29 cellular contexts compared by ENCODE assay signal in the genomic region with DNA sequence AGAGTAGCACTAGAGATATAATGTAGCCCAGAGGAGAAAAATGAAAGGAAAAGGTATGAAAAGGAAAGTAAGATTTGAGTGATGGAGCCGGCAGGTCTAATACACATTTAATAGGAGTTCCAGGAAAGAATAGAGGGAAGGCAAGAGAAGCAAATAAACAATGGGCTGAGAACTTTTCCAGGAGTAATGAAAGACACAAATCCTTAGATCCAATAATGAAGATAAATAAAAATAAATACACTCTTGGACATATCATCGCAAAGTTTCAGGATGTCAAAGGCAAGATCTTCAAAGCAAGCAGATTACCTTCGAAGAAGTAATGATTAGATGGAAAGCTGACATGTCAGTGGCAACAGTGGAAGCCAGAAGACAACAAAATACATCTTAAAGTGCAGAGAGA.
"Had no signal": no experiment of that assay in that cellular context is flagged by ENCODE, and none has a peak within 500 bp of the region (broad histone marks: within the 10 kb centered on the region; RNA-seq: fewer than 3 reads in every experiment).

No MANE protein-coding gene starts in this region.

- H3K27ac ChIP-seq: stomach, suprapubic skin, testis, thoracic aorta, thyroid gland, tibial artery, tibial nerve, transverse colon, upper lobe of left lung, upper lobe of right lung, uterus, vagina had no signal

- FAIRE-seq: urothelium cell line had no signal

- DNase-seq: stimulated activated CD4-positive, alpha-beta T cell treated with anti-CD3 and anti-CD28 coated beads, Interleukin-2, amount 100 ng/mL, for 48 hours; stimulated activated CD4-positive, alpha-beta T cell treated with anti-CD3 and anti-CD28 coated beads, Interleukin-4, amount 100 ng/mL, for 1 hour; stimulated activated CD4-positive, alpha-beta T cell treated with anti-CD3 and anti-CD28 coated beads, Interleukin-4, amount 100 ng/mL, for 24 hours; stimulated activated CD4-positive, alpha-beta T cell treated with anti-CD3 and anti-CD28 coated beads, Interleukin-4, amount 100 ng/mL, for 4 hours; stimulated activated CD8-positive, alpha-beta memory T cell treated with anti-CD3 and anti-CD28 coated beads, Interleukin-4, amount 100 ng/mL, for 48 hours; stimulated activated naive B cell treated with anti-CD40 and anti-IgM and Interleukin-4, amounts not matched to agents 10 μg/mL and 1 μg/mL and 100 μg/mL, for 72 hours; stimulated activated naive CD4-positive, alpha-beta T cell; stimulated activated naive CD4-positive, alpha-beta T cell treated with Interleukin-2 at 50 U/mL for 16 hours; stimulated activated naive CD8-positive, alpha-beta T cell treated with anti-CD3 and anti-CD28 coated beads, Interleukin-15, amount 100 ng/mL, for 72 hours; stimulated activated naive CD8-positive, alpha-beta T cell treated with anti-CD3 and anti-CD28 coated beads, Interleukin-15, Interleukin-2, amounts not matched to agents 100 U/mL and 50 U/mL, for 24 hours; stomach; substantia nigra; testis; thyroid gland; tibial artery; transverse colon; trophoblast cell; upper lobe of left lung; upper lobe of right lung; uterus had no signal

- H3K27ac Mint-ChIP-seq: stimulated activated effector memory CD8-positive, alpha-beta T cell treated with anti-CD3 and anti-CD28 coated beads, Interleukin-12 subunit alpha, Interleukin-12 subunit beta, amount 100 ng/mL, for 72 hours; stimulated activated memory B cell treated with anti-CD40 and anti-IgM and Interleukin-4, amounts not matched to agents 10 μg/mL and 1 μg/mL and 100 μg/mL, for 72 hours; stimulated activated naive B cell treated with anti-CD40 and anti-IgM and Interleukin-4, amounts not matched to agents 10 μg/mL and 1 μg/mL and 100 μg/mL, for 72 hours; stimulated activated naive CD8-positive, alpha-beta T cell treated with anti-CD3 and anti-CD28 coated beads, Interleukin-15, amount 100 ng/mL, for 72 hours; stimulated activated naive CD8-positive, alpha-beta T cell treated with anti-CD3 and anti-CD28 coated beads, Interleukin-15, Interleukin-2, amounts not matched to agents 100 ng/mL and 50 ng/mL, for 24 hours; type B pancreatic cell had no signal

- H3K4me1 ChIP-seq: stomach, suprapubic skin, testis, thyroid gland, tibial artery, tibial nerve, upper lobe of left lung, upper lobe of right lung, uterus, vagina had no signal

- H3K9me3 ChIP-seq: suprapubic skin, testis, thyroid gland, transverse colon, uterus, vagina had no signal

- ATAC-seq: stimulated activated effector memory CD8-positive, alpha-beta T cell treated with anti-CD3 and anti-CD28 coated beads, Interleukin-12 subunit alpha, Interleukin-12 subunit beta, amount 100 ng/mL, for 72 hours; stimulated activated memory B cell treated with anti-CD40 and anti-IgM and Interleukin-4, amounts not matched to agents 10 μg/mL and 1 μg/mL and 100 μg/mL, for 72 hours; stimulated activated naive B cell treated with anti-CD40 and anti-IgM and Interleukin-4, amounts not matched to agents 10 μg/mL and 1 μg/mL and 100 μg/mL, for 72 hours; stimulated activated naive CD8-positive, alpha-beta T cell treated with anti-CD3 and anti-CD28 coated beads, Interleukin-15, amount 100 ng/mL, for 72 hours; stimulated activated naive CD8-positive, alpha-beta T cell treated with anti-CD3 and anti-CD28 coated beads, Interleukin-15, Interleukin-2, amounts not matched to agents 100 U/mL and 50 U/mL, for 24 hours; upper lobe of right lung had no signal

- H3K4me3 ChIP-seq: stomach, suprapubic skin, testis, thoracic aorta, thyroid gland, tibial artery, tibial nerve, transverse colon, upper lobe of left lung, upper lobe of right lung, uterus, vagina had no signal

- H3K27me3 Mint-ChIP-seq: stimulated activated naive B cell treated with anti-CD40 and anti-IgM and Interleukin-4, amounts not matched to agents 10 μg/mL and 1 μg/mL and 100 μg/mL, for 72 hours; stimulated activated naive CD8-positive, alpha-beta T cell treated with anti-CD3 and anti-CD28 coated beads, Interleukin-15, amount 100 ng/mL, for 72 hours; stimulated activated naive CD8-positive, alpha-beta T cell treated with anti-CD3 and anti-CD28 coated beads, Interleukin-15, Interleukin-2, amounts not matched to agents 100 ng/mL and 50 ng/mL, for 24 hours; type B pancreatic cell had no signal

- H3K36me3 Mint-ChIP-seq: stimulated activated effector memory CD8-positive, alpha-beta T cell treated with anti-CD3 and anti-CD28 coated beads, Interleukin-12 subunit alpha, Interleukin-12 subunit beta, amount 100 ng/mL, for 72 hours; stimulated activated memory B cell treated with anti-CD40 and anti-IgM and Interleukin-4, amounts not matched to agents 10 μg/mL and 1 μg/mL and 100 μg/mL, for 72 hours; type B pancreatic cell had no signal

- H3K4me3 Mint-ChIP-seq: stimulated activated effector memory CD8-positive, alpha-beta T cell treated with anti-CD3 and anti-CD28 coated beads, Interleukin-12 subunit alpha, Interleukin-12 subunit beta, amount 100 ng/mL, for 72 hours; stimulated activated memory B cell treated with anti-CD40 and anti-IgM and Interleukin-4, amounts not matched to agents 10 μg/mL and 1 μg/mL and 100 μg/mL, for 72 hours; stimulated activated naive B cell treated with anti-CD40 and anti-IgM and Interleukin-4, amounts not matched to agents 10 μg/mL and 1 μg/mL and 100 μg/mL, for 72 hours; stimulated activated naive CD8-positive, alpha-beta T cell treated with anti-CD3 and anti-CD28 coated beads, Interleukin-15, amount 100 ng/mL, for 72 hours; stimulated activated naive CD8-positive, alpha-beta T cell treated with anti-CD3 and anti-CD28 coated beads, Interleukin-15, Interleukin-2, amounts not matched to agents 100 ng/mL and 50 ng/mL, for 24 hours; type B pancreatic cell had no signal

- H3K36me3 ChIP-seq: stomach, suprapubic skin, thoracic aorta, thyroid gland, tibial artery, tibial nerve, transverse colon, upper lobe of left lung, upper lobe of right lung, uterus, vagina had no signal

- H3K4me1 Mint-ChIP-seq: stimulated activated memory B cell treated with anti-CD40 and anti-IgM and Interleukin-4, amounts not matched to agents 10 μg/mL and 1 μg/mL and 100 μg/mL, for 72 hours had no signal
